In the genomic region with DNA sequence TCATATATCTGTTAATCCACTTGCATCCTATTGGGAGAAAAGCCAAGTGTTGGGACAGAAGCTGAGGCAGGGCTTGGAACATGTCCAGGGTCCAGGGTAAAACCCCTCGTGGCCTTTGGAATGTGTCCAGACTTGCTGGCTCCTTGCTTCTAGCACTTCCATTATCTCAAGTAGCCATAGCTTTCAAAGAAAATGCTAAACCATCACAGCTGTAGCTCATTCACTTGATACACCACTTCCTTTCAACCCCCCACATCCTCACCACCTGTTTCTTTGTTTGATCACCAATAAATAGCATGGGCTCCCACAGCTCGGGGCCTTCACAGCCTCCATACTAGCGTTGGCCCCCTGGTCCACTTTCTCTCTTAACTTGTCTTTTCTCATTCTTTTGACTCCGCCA, we compare ENCODE assay signal across 8 cellular contexts.
A peak's percentile ranks its signal among the peaks of the same experiment; 100 is the strongest.
DNase-seq lines count a peak whose midpoint lies in the region; TF ChIP-seq lines count a peak whose summit lies in the region.
"Not testable (repeated sequence)": the region's sequence is repeated elsewhere in the genome, so short reads cannot be mapped to it uniquely, and the experiment has no call there.

No MANE protein-coding gene starts in this region.

- not testable (repeated sequence) for H4K8ac ChIP-seq in mesendoderm (ENCODE audit: low read depth, low read length)

- H3K9me3 Mint-ChIP-seq in endodermal cell = peaks cover 24% of the 10 kb centered on the region

- H3K23ac ChIP-seq in mesendoderm (ENCODE audit: low read length) = not testable (repeated sequence)

- not testable (repeated sequence) for H2BK120ac ChIP-seq in mesendoderm (ENCODE audit: low read depth, low read length)

- peak overlapping the region; percentile 88 for H3K27ac ChIP-seq in endodermal cell (ENCODE audit: low read depth, low read length)
- H3K27ac ChIP-seq in mesendoderm (ENCODE audit: low read depth, low read length) = not testable (repeated sequence)

- H2AK5ac ChIP-seq in mesendoderm (ENCODE audit: low read length) = not testable (repeated sequence)

- H3K27ac Mint-ChIP-seq in endodermal cell = not testable (repeated sequence)

- not testable (repeated sequence) for H3K36me3 Mint-ChIP-seq in endodermal cell (ENCODE audit: low read depth)

- H3K27me3 ChIP-seq in endodermal cell (ENCODE audit: control insufficient read depth, insufficient read depth, low read length, poor library complexity, severe bottlenecking); mesendoderm (ENCODE audit: insufficient read depth, low read length, poor library complexity): not testable (repeated sequence)

- H3K4me2 ChIP-seq in mesendoderm (ENCODE audit: low read length) = not testable (repeated sequence)

- H3K36me3 ChIP-seq in endodermal cell (ENCODE audit: control insufficient read depth, insufficient read depth, low read length); mesendoderm (ENCODE audit: control insufficient read depth, insufficient read depth, low read length): not testable (repeated sequence)

- not testable (repeated sequence) for H2BK5ac ChIP-seq in mesendoderm (ENCODE audit: low read length)

- not testable (repeated sequence) for H3K79me2 ChIP-seq in mesendoderm (ENCODE audit: control insufficient read depth, insufficient read depth, low read length)

- 71 to 80% methylated on average over 2 to 4 of the region's 4 CpGs for WGBS in endodermal cell (ENCODE audit: insufficient coverage in 1 of 2, insufficient read length in 1 of 2), 2 experiments
- no CpG with 5 or more reads among the region's 4 CpGs for WGBS in mesendoderm (ENCODE audit: extremely low coverage, insufficient coverage, low lambda C conversion rate)

- H3K27me3 Mint-ChIP-seq in endodermal cell (ENCODE audit: insufficient read depth) = not testable (repeated sequence)

- not testable (repeated sequence) for H3K4me3 ChIP-seq in endodermal cell (ENCODE audit: low read length); mesendoderm (ENCODE audit: low read length)

- peaks cover 23% of the 10 kb centered on the region for H3K4me1 Mint-ChIP-seq in endodermal cell

- H3K9me3 ChIP-seq in endodermal cell (ENCODE audit: control insufficient read depth, low read length) = peaks cover 18% of the 10 kb centered on the region

- not testable (repeated sequence) for TF ChIP-seq CTCF in endodermal cell (conservative IDR thresholded peaks at IDR 0.05)

- peak; percentile 1 for DNase-seq in EL
- DNase-seq in LHCN-M2 (ENCODE audit: low read depth) = peak; percentile 60
- peak; percentile 63 for DNase-seq in NCI-H2029 (lab: John Stamatoyannopoulos, UW)
- peak; percentile 23 for DNase-seq in NCI-H510A (lab: John Stamatoyannopoulos, UW)
- DNase-seq in SHP77 (lab: John Stamatoyannopoulos, UW) = peak; percentile 24 to 29
- DNase-seq in endodermal cell = not testable (repeated sequence)
- DNase-seq in mesendoderm = peak; percentile 8
- DNase-seq in smooth muscle cell of the brain vasculature (ENCODE audit: low read depth, low spot score) = peak; percentile 10

- not testable (repeated sequence) for H3K18ac ChIP-seq in mesendoderm (ENCODE audit: low read length)

- H3K56ac ChIP-seq in mesendoderm (ENCODE audit: low read length) = not testable (repeated sequence)

- H4K5ac ChIP-seq in mesendoderm (ENCODE audit: low read length) = not testable (repeated sequence)

- not testable (repeated sequence) for H3K4ac ChIP-seq in mesendoderm (ENCODE audit: low read depth, low read length)

- H3K4me3 Mint-ChIP-seq in endodermal cell = not testable (repeated sequence)

- not testable (repeated sequence) for H2BK15ac ChIP-seq in mesendoderm (replicated peaks; ENCODE audit: low read depth)

- not testable (repeated sequence) for H3K9ac ChIP-seq in endodermal cell (ENCODE audit: extremely low read depth, low read length, poor library complexity, severe bottlenecking); mesendoderm (ENCODE audit: low read length)

- H3K79me1 ChIP-seq in mesendoderm (ENCODE audit: low read length) = not testable (repeated sequence)

- H3K4me1 ChIP-seq in endodermal cell (ENCODE audit: control insufficient read depth, insufficient read depth, low read length); mesendoderm (ENCODE audit: control insufficient read depth, low read depth, low read length): not testable (repeated sequence)
